Comparison of ENCODE assay signal across 8 cellular contexts in genomic region chr12:124767075-124767821, GRCh38.
DNase-seq lines count a peak whose midpoint lies in the region; ATAC-seq and TF ChIP-seq lines count a peak whose summit lies in the region.

No MANE protein-coding gene starts in this region.

- H3K27ac ChIP-seq in right lobe of liver: no peak overlapping the region

- H3K36me3 ChIP-seq in right lobe of liver: no peaks in the 10 kb centered on the region

- ATAC-seq in HG02938 (IDR thresholded peaks at IDR 0.05; ENCODE audit: unreplicated experiment) (peak; percentile 81), right lobe of liver (peak; percentile 83 to 91 (median 86))

- intact Hi-C loops in right lobe of liver (cut with DNase I): loop anchor here (10.0 kb wide), 4 partner anchors 192 to 732 kb away; partner anchors contain the start of gene NCOR2 (in 1 of the 2)

- H3K4me3 ChIP-seq in right lobe of liver: no peak overlapping the region

- DNase-seq in 8988T (peak; percentile 86), GM13977 (ENCODE audit: low spot score) (peak; percentile 87), NCI-H2196 treated with DMSO at 0.1 percent for 48 hours (lab: John Stamatoyannopoulos, UW; ENCODE audit: unreplicated experiment) (peak; percentile 62), cerebellar cortex (ENCODE audit: low spot score) (peak; percentile 72), right lobe of liver (peak; percentile 75 to 85 (median 83))
- peak; percentile 75 for DNase-seq in activated CD4-positive, alpha-beta T cell treated with anti-CD3 and anti-CD28 coated beads for 1 hour
- peak; percentile 69 to 79 (median 71) for DNase-seq in stimulated activated CD4-positive, alpha-beta T cell treated with anti-CD3 and anti-CD28 coated beads, TNF-alpha, amount 100 ng/mL, for 4 hours (ENCODE audit: low read depth in 3 of 3)

- H3K27me3 ChIP-seq in right lobe of liver: no peaks in the 10 kb centered on the region

- in situ Hi-C loops in GM13977 (cut with MboI; ENCODE audit: low pct_unique_long_range_greater_than_20kb, low sequenced_read_pairs, unreplicated experiment): loop anchor here (10.0 to 25.0 kb wide), 2 partner anchors 405 to 722 kb away; no protein-coding TSS in a partner anchor

- no peak for TF ChIP-seq POLR2A in right lobe of liver (IDR thresholded peaks at IDR 0.05)

- peaks cover 0 to 20% (median 0%) of the 10 kb centered on the region in 4 donors for H3K4me1 ChIP-seq in right lobe of liver

- peak; percentile 98 for TF ChIP-seq CTCF in GM13977 (IDR thresholded peaks at IDR 0.05; ENCODE audit: extremely low read depth, insufficient read depth, missing control alignments)
- peak in 3 of 4 donors; percentile 96 to 99 (median 98) for TF ChIP-seq CTCF in right lobe of liver (IDR thresholded peaks at IDR 0.05)

- WGBS in right lobe of liver (ENCODE audit: insufficient coverage, low coverage, low lambda C conversion rate, missing lambda C conversion rate): 22% methylated on average over 16 of the region's 20 CpGs

- H3K9me3 ChIP-seq in right lobe of liver: peaks cover 0 to 4% (median 2%) of the 10 kb centered on the region in 4 donors
